8 cellular contexts compared by ENCODE assay signal in genomic region chr5:179550511-179551342, GRCh38. TPM values are rescaled to one million over a fixed set of nuclear protein-coding genes. Genes with fewer than 3 reads are reported as not detected.
A peak's percentile ranks its signal among the peaks of the same experiment; 100 is the strongest.
DNase-seq lines count a peak whose midpoint lies in the region; ATAC-seq and TF ChIP-seq lines count a peak whose summit lies in the region.

A gene with protein sequence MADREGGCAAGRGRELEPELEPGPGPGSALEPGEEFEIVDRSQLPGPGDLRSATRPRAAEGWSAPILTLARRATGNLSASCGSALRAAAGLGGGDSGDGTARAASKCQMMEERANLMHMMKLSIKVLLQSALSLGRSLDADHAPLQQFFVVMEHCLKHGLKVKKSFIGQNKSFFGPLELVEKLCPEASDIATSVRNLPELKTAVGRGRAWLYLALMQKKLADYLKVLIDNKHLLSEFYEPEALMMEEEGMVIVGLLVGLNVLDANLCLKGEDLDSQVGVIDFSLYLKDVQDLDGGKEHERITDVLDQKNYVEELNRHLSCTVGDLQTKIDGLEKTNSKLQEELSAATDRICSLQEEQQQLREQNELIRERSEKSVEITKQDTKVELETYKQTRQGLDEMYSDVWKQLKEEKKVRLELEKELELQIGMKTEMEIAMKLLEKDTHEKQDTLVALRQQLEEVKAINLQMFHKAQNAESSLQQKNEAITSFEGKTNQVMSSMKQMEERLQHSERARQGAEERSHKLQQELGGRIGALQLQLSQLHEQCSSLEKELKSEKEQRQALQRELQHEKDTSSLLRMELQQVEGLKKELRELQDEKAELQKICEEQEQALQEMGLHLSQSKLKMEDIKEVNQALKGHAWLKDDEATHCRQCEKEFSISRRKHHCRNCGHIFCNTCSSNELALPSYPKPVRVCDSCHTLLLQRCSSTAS (plus strand): TSS chr5:179550554. CDS start chr5:179550570, 16 bp downstream.

- TF ChIP-seq CTCF in tibial nerve (IDR thresholded peaks at IDR 0.05), result peak in 2 of 5 experiments; percentile 57 to 70

- peak within 1 kb of the TSS; percentile 100 for H3K27ac Mint-ChIP-seq in activated naive CD8-positive, alpha-beta T cell treated with anti-CD3 and anti-CD28 coated beads for 36 hours

- peak; percentile 53 to 92 for TF ChIP-seq POLR2A in tibial nerve (IDR thresholded peaks at IDR 0.05)

- peaks cover 14% of the 10 kb centered on the region for H3K36me3 ChIP-seq in Karpas-422 (ENCODE audit: insufficient read depth, low read length)
- H3K36me3 ChIP-seq in tibial nerve, result no peaks in the 10 kb centered on the region

- H3K27me3 ChIP-seq in Karpas-422 (ENCODE audit: low read length) (no peaks in the 10 kb centered on the region), tibial nerve (no peaks in the 10 kb centered on the region)

- peaks cover 49% of the 10 kb centered on the region for H3K79me2 ChIP-seq in Karpas-422 (ENCODE audit: low read length)

- WGBS in tibial nerve, 2 donors, result 0 to 1% methylated on average over 27 to 71 of the region's 109 CpGs

- peak in 1 of 2 donors; percentile 78 for TF ChIP-seq EP300 in tibial nerve (IDR thresholded peaks at IDR 0.05)

- ATAC-seq in GM21825 (IDR thresholded peaks at IDR 0.05; ENCODE audit: unreplicated experiment), result peak; percentile 76
- ATAC-seq in Right ventricle myocardium superior (ENCODE audit: poor library complexity), result peak; percentile 94

- peak within 1 kb of the TSS; percentile 98 for H3K27ac ChIP-seq in Karpas-422 (ENCODE audit: low read length)
- peak within 1 kb of the TSS; percentile 90 to 98 (median 94) for H3K27ac ChIP-seq in tibial nerve

- peaks cover 26% of the 10 kb centered on the region for H3K36me3 Mint-ChIP-seq in activated naive CD8-positive, alpha-beta T cell treated with anti-CD3 and anti-CD28 coated beads for 36 hours

- peak within 1 kb of the TSS; percentile 85 for H3K9ac ChIP-seq in Karpas-422 (ENCODE audit: low read length)

- H3K4me1 ChIP-seq in Karpas-422 (ENCODE audit: low read length) (peaks cover 55% of the 10 kb centered on the region), tibial nerve (peaks cover 0 to 32% (median 19%) of the 10 kb centered on the region in 4 donors)

- H3K4me1 Mint-ChIP-seq in activated naive CD8-positive, alpha-beta T cell treated with anti-CD3 and anti-CD28 coated beads for 36 hours, result peaks cover 26% of the 10 kb centered on the region

- intact Hi-C loops in Right ventricle myocardium superior (cut with DNase I), result no loop called here

- H3K9me3 ChIP-seq in Karpas-422 (ENCODE audit: low read length) (no peaks in the 10 kb centered on the region), tibial nerve (no peaks in the 10 kb centered on the region)

- H2AFZ ChIP-seq in Karpas-422 (ENCODE audit: low read length), result no peak within 1 kb of the TSS

- no peaks in the 10 kb centered on the region for H3K9me3 Mint-ChIP-seq in activated naive CD8-positive, alpha-beta T cell treated with anti-CD3 and anti-CD28 coated beads for 36 hours

- H3K4me3 ChIP-seq in Karpas-422 (ENCODE audit: low read length), result peak within 1 kb of the TSS; percentile 78
- H3K4me3 ChIP-seq in tibial nerve, result peak within 1 kb of the TSS; percentile 71 to 94 (median 85)

- peak within 1 kb of the TSS; percentile 97 for H3K4me3 Mint-ChIP-seq in activated naive CD8-positive, alpha-beta T cell treated with anti-CD3 and anti-CD28 coated beads for 36 hours

- no peaks in the 10 kb centered on the region for H3K9me2 ChIP-seq in Karpas-422 (replicated peaks; ENCODE audit: insufficient read depth, low read length)

- H4K20me1 ChIP-seq in Karpas-422 (ENCODE audit: insufficient read depth, low read depth, low read length), result peaks cover 5% of the 10 kb centered on the region; the same call in 1 of the 2 replicates

- H3K27me3 Mint-ChIP-seq in activated naive CD8-positive, alpha-beta T cell treated with anti-CD3 and anti-CD28 coated beads for 36 hours, result no peaks in the 10 kb centered on the region

- peak within 1 kb of the TSS; percentile 87 for H3K4me2 ChIP-seq in Karpas-422 (ENCODE audit: low read depth, low read length, poor library complexity, severe bottlenecking)

- peak; percentile 76 for DNase-seq in GDM1 (lab: John Stamatoyannopoulos, UW)
- DNase-seq in Karpas-422, result peak; percentile 90
- DNase-seq in SKM-1 treated with dmso at 0.1 percent for 144 hours (lab: John Stamatoyannopoulos, UW; ENCODE audit: unreplicated experiment), result peak; percentile 72
- DNase-seq in activated naive CD8-positive, alpha-beta T cell treated with anti-CD3 and anti-CD28 coated beads for 36 hours, result peak; percentile 88
- DNase-seq in Right ventricle myocardium superior, result peak; percentile 90
- DNase-seq in pons (ENCODE audit: low spot score), result peak; percentile 64
- peak; percentile 62 to 66 for DNase-seq in tibial nerve (ENCODE audit: low spot score in 2 of 2)

RNA-seq across cellular contexts. Expression of the gene that starts here (rescaled TPM):
- 40.9 and 66.4 TPM in 2 replicates for total RNA-seq in Karpas-422 (2014; rRNA removed; shearing (Covaris generic); ENCODE audit: low replicate concordance)
- total RNA-seq in activated naive CD8-positive, alpha-beta T cell treated with anti-CD3 and anti-CD28 coated beads for 36 hours, result 10 to 100 TPM; 31.1 to 31.8 TPM
- 20.5 TPM for total RNA-seq in Right ventricle myocardium superior
- total RNA-seq in tibial nerve, result 10 to 100 TPM; 56.6 to 76.3 (median 71.3) TPM

Comparison
In these comparisons a context has a peak if more than half of its experiments do, and no peak if none do; other contexts are left out.
1. Peak in every context shown above with its lines: DNase-seq, ATAC-seq, H3K4me3 ChIP-seq and H3K27ac ChIP-seq.